Comparison of ENCODE assay signal across 4 cellular contexts in the genomic region with DNA sequence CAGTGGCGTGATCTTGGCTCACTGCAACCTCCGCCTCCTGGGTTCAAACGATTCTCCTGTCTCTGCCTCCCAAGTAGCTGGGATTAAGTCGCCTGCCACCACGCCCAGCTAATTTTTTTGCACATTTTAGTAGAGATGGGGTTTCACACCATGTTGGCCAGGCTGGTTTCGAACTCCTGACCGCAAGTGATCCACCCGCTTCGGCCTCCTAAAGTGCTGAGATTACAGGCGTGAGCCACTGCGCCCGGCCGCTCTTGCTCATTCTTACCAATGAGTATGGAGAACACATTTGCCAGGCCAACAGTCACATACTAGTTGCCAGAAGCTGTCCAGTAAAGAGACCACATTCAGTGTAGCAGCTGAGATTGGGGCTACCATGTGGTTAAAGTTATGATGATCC. TPM values are rescaled to one million over a fixed set of nuclear protein-coding genes. Genes with fewer than 3 reads are reported as not detected.
"Had no signal": no experiment of that assay in that cellular context is flagged by ENCODE, and none has a peak within 500 bp of the region (broad histone marks: within the 10 kb centered on the region; RNA-seq: fewer than 3 reads in every experiment).

No MANE protein-coding gene starts in this region.

RNA-seq across cellular contexts. Expression of gene TSACC, which starts 14.2 kb away (rescaled TPM):
- total RNA-seq: LHCN-M2, M059J had no signal

RNA-seq across cellular contexts. Expression of gene RHBG, which starts 16.5 kb away (rescaled TPM):
- total RNA-seq: LHCN-M2, M059J, MCF 10A, NCI-H460 had no signal

RNA-seq across cellular contexts. Expression of gene VHLL, which starts 53.4 kb away (rescaled TPM):
- total RNA-seq: LHCN-M2, M059J, NCI-H460 had no signal
